8 cellular contexts compared by ENCODE assay signal in genomic region chr14:22822619-22823551, GRCh38. TPM values are rescaled to one million over a fixed set of nuclear protein-coding genes. Genes with fewer than 3 reads are reported as not detected.
DNase-seq lines count a peak whose midpoint lies in the region; ATAC-seq and TF ChIP-seq lines count a peak whose summit lies in the region.

No MANE protein-coding gene starts in this region.

- H3K36me3 Mint-ChIP-seq in T-cell: no peaks in the 10 kb centered on the region

- no peaks in the 10 kb centered on the region for H3K9me3 Mint-ChIP-seq in T-cell

- H3K4me1 Mint-ChIP-seq in T-cell: peaks cover 15 to 22% (median 17%) of the 10 kb centered on the region in 3 donors

- peaks cover 6 to 13% of the 10 kb centered on the region in 2 donors for H3K27me3 Mint-ChIP-seq in T-cell

- H3K4me3 Mint-ChIP-seq in T-cell: peak overlapping the region; percentile 41 to 54 (median 50)

- peak; percentile 49 for DNase-seq in 8988T
- peak in 33 of 34 experiments; percentile 29 to 73 (median 59) for DNase-seq in T-cell
- peak; percentile 89 for DNase-seq in amniotic epithelial cell (ENCODE audit: low read depth)
- DNase-seq in hepatic stellate cell (ENCODE audit: low spot score): peak; percentile 88
- DNase-seq in retina: peak; percentile 91
- no peak for DNase-seq in DMS79 treated with DMSO at 0.1 percent for 48 hours (lab: John Stamatoyannopoulos, UW)

- no peak overlapping the region for H3K27ac Mint-ChIP-seq in T-cell

- CTCF ChIA-PET in T-cell (lab: Charles Lee): interaction anchor here (0.6 to 3.4 kb wide), 29 partner anchors 17 to 974 kb away, joined by 3 to 46 read pairs (median 6); partner anchors contain the start of gene OXA1L (in 1 of the 2)

- POLR2A ChIA-PET in T-cell (lab: Charles Lee): interaction anchor here in 1 of 2 donors (0.9 kb wide), 1 partner anchor 134 kb away, joined by 4 read pairs; the partner anchor contains the start of gene HAUS4

- H3K4me3 ChIP-seq in GM12875 (ENCODE audit: low read depth, low read length): peak overlapping the region; percentile 26

- TF ChIP-seq CTCF in GM12875 (IDR thresholded peaks at IDR 0.05; ENCODE audit: borderline replicate concordance, insufficient read depth, low read depth, low read length): peak; percentile 75

- ATAC-seq in HG03432 (IDR thresholded peaks at IDR 0.05; ENCODE audit: unreplicated experiment) (peak; percentile 58), T-cell (replicated peaks in 1 of 4) (peak; percentile 89 to 93 (median 91))

RNA-seq across cellular contexts. Expression of gene MRPL52, which starts 6.8 kb away (rescaled TPM):
- total RNA-seq in T-cell: 10 to 100 TPM; 36.5 to 70.1 (median 62.2) TPM

RNA-seq across cellular contexts. Expression of gene SLC7A7, which starts 7.7 kb away (rescaled TPM):
- total RNA-seq in T-cell: 1 to 10 TPM in 2 of 5 donors, under 1 TPM in 2, not detected in 1; 0.75 to 1.8 (median 0.98) TPM

RNA-seq across cellular contexts. Expression of gene MMP14, which starts 13.5 kb away (rescaled TPM):
- 1 to 10 TPM; 1.9 to 3.7 (median 2.3) TPM for total RNA-seq in T-cell

RNA-seq across cellular contexts. Expression of gene LRP10, which starts 48.7 kb away (rescaled TPM):
- 100 to 1,000 TPM in 1 of 5 donors, 10 to 100 TPM in 4; 67.0 to 103 (median 89.9) TPM for total RNA-seq in T-cell

RNA-seq across cellular contexts. Expression of gene OXA1L, which starts 56.4 kb away (rescaled TPM):
- total RNA-seq in T-cell: 100 to 1,000 TPM; 130 to 152 (median 136) TPM
